ENCODE assay signal across 17 cellular contexts in the genomic region with DNA sequence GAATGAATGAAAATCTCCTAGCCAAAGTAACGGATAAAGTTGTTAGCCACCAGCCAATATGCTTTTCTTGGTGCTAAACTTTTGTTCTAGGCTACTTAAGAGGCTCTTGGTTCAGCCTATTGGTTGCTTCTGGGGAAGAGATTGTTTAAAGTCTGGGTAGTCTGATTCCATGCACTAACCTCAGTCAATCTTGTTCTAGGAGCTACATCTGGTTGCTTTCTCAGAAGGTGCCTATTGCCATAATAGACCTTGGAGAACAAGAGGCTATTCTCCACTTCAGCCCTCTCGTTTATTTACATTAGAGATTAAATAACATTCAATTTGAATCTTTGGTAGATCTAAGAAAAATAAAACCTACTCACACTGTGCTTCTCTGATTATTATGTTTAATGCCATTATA. TPM values are rescaled to one million over a fixed set of nuclear protein-coding genes. Genes with fewer than 3 reads are reported as not detected.
DNase-seq lines count a peak whose midpoint lies in the region; ATAC-seq and TF ChIP-seq lines count a peak whose summit lies in the region.
"Had no signal": no experiment of that assay in that cellular context is flagged by ENCODE, and none has a peak within 500 bp of the region (broad histone marks: within the 10 kb centered on the region; RNA-seq: fewer than 3 reads in every experiment).

No MANE protein-coding gene starts in this region.

- no peaks in the 10 kb centered on the region for H3K9me3 Mint-ChIP-seq in GM23338
- H3K9me3 Mint-ChIP-seq in stimulated activated naive B cell treated with anti-CD40 and anti-IgM and Interleukin-4, amounts not matched to agents 10 μg/mL and 1 μg/mL and 100 μg/mL, for 72 hours = no peaks in the 10 kb centered on the region
- H3K9me3 Mint-ChIP-seq: CD4-positive, alpha-beta T cell; H9 had no signal

- H3K36me3 ChIP-seq in GM23338 (ENCODE audit: insufficient read depth) = no peaks in the 10 kb centered on the region

- no peak overlapping the region for H3K27ac Mint-ChIP-seq in GM23338
- H3K27ac Mint-ChIP-seq in stimulated activated naive B cell treated with anti-CD40 and anti-IgM and Interleukin-4, amounts not matched to agents 10 μg/mL and 1 μg/mL and 100 μg/mL, for 72 hours = no peak overlapping the region
- H3K27ac Mint-ChIP-seq: CD4-positive, alpha-beta T cell; H9 had no signal

- H3K27me3 Mint-ChIP-seq in GM23338 (ENCODE audit: insufficient read depth, low read depth, poor library complexity) = no peaks in the 10 kb centered on the region
- peaks cover 4 to 6% of the 10 kb centered on the region in 2 donors for H3K27me3 Mint-ChIP-seq in stimulated activated naive B cell treated with anti-CD40 and anti-IgM and Interleukin-4, amounts not matched to agents 10 μg/mL and 1 μg/mL and 100 μg/mL, for 72 hours

- H3K4me3 ChIP-seq in GM23338 = no peak overlapping the region
- H3K4me3 ChIP-seq: A549, GM12878 had no signal

- H3K4me2 ChIP-seq in GM23338 = 0 out of 2 replicates have a peak overlapping the region, but pooled peaks have one; percentile 29
- H3K4me2 ChIP-seq: A549 had no signal

- no peak for TF ChIP-seq CTCF in GM23338 (conservative IDR thresholded peaks at IDR 0.05; ENCODE audit: low read depth in 2 of 2)

- H3K9me2 ChIP-seq in GM23338 (ENCODE audit: insufficient read depth) = no peaks in the 10 kb centered on the region

- ATAC-seq in GM23338 = no peak
- no peak for ATAC-seq in stimulated activated naive B cell treated with anti-CD40 and anti-IgM and Interleukin-4, amounts not matched to agents 10 μg/mL and 1 μg/mL and 100 μg/mL, for 72 hours (replicated peaks)
- ATAC-seq: A549, GM12878 had no signal

- no peaks in the 10 kb centered on the region for H3F3A ChIP-seq in GM23338 (replicated peaks; ENCODE audit: low read depth)

- H3K4me1 Mint-ChIP-seq in GM23338 = peaks cover 5% of the 10 kb centered on the region; the same call in 1 of the 3 replicates
- no peaks in the 10 kb centered on the region for H3K4me1 Mint-ChIP-seq in stimulated activated naive B cell treated with anti-CD40 and anti-IgM and Interleukin-4, amounts not matched to agents 10 μg/mL and 1 μg/mL and 100 μg/mL, for 72 hours

- DNase-seq in NCI-H1105 treated with DMSO at 0.1 percent for 48 hours (lab: John Stamatoyannopoulos, UW) (peak; percentile 34), NCI-H1105 (lab: John Stamatoyannopoulos, UW) (no peak), GM23338 (ENCODE audit: low spot score) (no peak), NCI-H69 (lab: John Stamatoyannopoulos, UW) (peak; percentile 76), NCI-H446 treated with DMSO at 0.1 percent for 48 hours (lab: John Stamatoyannopoulos, UW) (no peak)
- DNase-seq in activated T-cell treated with anti-CD3 and anti-CD28 coated beads, Interleukin-2, amount 50 U/mL, for 48 hours = no peak
- DNase-seq in stimulated activated naive B cell treated with anti-CD40 and anti-IgM and Interleukin-4, amounts not matched to agents 10 μg/mL and 1 μg/mL and 100 μg/mL, for 72 hours = no peak
- DNase-seq: AML-193; Caco-2; CD4-positive, alpha-beta T cell; H9 had no signal

- H3K79me2 ChIP-seq in GM23338 (replicated peaks; ENCODE audit: insufficient read depth) = no peaks in the 10 kb centered on the region

- H2AFZ ChIP-seq in GM23338 = 0 out of 2 replicates have a peak overlapping the region, but pooled peaks have one; percentile 9

- peaks cover 11% of the 10 kb centered on the region; the same call in 1 of the 2 replicates for H3K4me1 ChIP-seq in GM23338 (ENCODE audit: insufficient read depth)
- H3K4me1 ChIP-seq: A549, Caco-2 had no signal

- no peaks in the 10 kb centered on the region for H4K20me1 ChIP-seq in GM23338 (replicated peaks; ENCODE audit: insufficient read depth)

- no peak overlapping the region for H3K27ac ChIP-seq in GM23338 (ENCODE audit: low read depth)
- H3K27ac ChIP-seq: 22Rv1, A549, C4-2B, HL-60 had no signal

- H3K4me3 Mint-ChIP-seq in GM23338 = no peak overlapping the region
- H3K4me3 Mint-ChIP-seq in stimulated activated naive B cell treated with anti-CD40 and anti-IgM and Interleukin-4, amounts not matched to agents 10 μg/mL and 1 μg/mL and 100 μg/mL, for 72 hours = no peak overlapping the region
- H3K4me3 Mint-ChIP-seq: CD4-positive, alpha-beta T cell; H9 had no signal

- H3K36me3 Mint-ChIP-seq in GM23338 (ENCODE audit: low read depth) = no peaks in the 10 kb centered on the region
- no peaks in the 10 kb centered on the region for H3K36me3 Mint-ChIP-seq in stimulated activated naive B cell treated with anti-CD40 and anti-IgM and Interleukin-4, amounts not matched to agents 10 μg/mL and 1 μg/mL and 100 μg/mL, for 72 hours

- H3K27me3 ChIP-seq in GM23338 (ENCODE audit: insufficient read depth) = no peaks in the 10 kb centered on the region

TF ChIP-seq in GM23338, 12 proteins besides CTCF, POLR2A, EP300 and RAD21:
- TF ChIP-seq, protein P1, sequence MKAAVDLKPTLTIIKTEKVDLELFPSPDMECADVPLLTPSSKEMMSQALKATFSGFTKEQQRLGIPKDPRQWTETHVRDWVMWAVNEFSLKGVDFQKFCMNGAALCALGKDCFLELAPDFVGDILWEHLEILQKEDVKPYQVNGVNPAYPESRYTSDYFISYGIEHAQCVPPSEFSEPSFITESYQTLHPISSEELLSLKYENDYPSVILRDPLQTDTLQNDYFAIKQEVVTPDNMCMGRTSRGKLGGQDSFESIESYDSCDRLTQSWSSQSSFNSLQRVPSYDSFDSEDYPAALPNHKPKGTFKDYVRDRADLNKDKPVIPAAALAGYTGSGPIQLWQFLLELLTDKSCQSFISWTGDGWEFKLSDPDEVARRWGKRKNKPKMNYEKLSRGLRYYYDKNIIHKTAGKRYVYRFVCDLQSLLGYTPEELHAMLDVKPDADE (IDR thresholded peaks at IDR 0.05) = no peak
- no peak for TF ChIP-seq ZNF331 (CRISPR knock-in tag; IDR thresholded peaks at IDR 0.05; ENCODE audit: low read depth)
- no peak for TF ChIP-seq ZNF114 (CRISPR knock-in tag; IDR thresholded peaks at IDR 0.05)
- TF ChIP-seq, protein P2, sequence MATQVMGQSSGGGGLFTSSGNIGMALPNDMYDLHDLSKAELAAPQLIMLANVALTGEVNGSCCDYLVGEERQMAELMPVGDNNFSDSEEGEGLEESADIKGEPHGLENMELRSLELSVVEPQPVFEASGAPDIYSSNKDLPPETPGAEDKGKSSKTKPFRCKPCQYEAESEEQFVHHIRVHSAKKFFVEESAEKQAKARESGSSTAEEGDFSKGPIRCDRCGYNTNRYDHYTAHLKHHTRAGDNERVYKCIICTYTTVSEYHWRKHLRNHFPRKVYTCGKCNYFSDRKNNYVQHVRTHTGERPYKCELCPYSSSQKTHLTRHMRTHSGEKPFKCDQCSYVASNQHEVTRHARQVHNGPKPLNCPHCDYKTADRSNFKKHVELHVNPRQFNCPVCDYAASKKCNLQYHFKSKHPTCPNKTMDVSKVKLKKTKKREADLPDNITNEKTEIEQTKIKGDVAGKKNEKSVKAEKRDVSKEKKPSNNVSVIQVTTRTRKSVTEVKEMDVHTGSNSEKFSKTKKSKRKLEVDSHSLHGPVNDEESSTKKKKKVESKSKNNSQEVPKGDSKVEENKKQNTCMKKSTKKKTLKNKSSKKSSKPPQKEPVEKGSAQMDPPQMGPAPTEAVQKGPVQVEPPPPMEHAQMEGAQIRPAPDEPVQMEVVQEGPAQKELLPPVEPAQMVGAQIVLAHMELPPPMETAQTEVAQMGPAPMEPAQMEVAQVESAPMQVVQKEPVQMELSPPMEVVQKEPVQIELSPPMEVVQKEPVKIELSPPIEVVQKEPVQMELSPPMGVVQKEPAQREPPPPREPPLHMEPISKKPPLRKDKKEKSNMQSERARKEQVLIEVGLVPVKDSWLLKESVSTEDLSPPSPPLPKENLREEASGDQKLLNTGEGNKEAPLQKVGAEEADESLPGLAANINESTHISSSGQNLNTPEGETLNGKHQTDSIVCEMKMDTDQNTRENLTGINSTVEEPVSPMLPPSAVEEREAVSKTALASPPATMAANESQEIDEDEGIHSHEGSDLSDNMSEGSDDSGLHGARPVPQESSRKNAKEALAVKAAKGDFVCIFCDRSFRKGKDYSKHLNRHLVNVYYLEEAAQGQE (IDR thresholded peaks at IDR 0.05; ENCODE audit: unreplicated experiment) = no peak

RNA-seq across cellular contexts. Expression of a gene that starts 40.8 kb away (rescaled TPM):
- total RNA-seq in GM23338 (2014; rRNA removed; shearing (Covaris generic)) = 0.35 and 0.66 TPM in 2 replicates
- polyA plus RNA-seq in GM23338 (2016; fragmentation: Nextera tagmentation; extraction: Ambion mirVana) = 0.36 and 0.80 TPM in 2 replicates
- total RNA-seq: CD4-positive, alpha-beta T cell; G401 had no signal

Comparison
In these comparisons a context has a peak if more than half of its experiments do, and no peak if none do; other contexts are left out.
1. DNase-seq: peak in NCI-H1105 treated with DMSO at 0.1 percent for 48 hours (single experiment) and NCI-H69 (single experiment); none in NCI-H1105 (single experiment), GM23338 (single experiment), NCI-H446 treated with DMSO at 0.1 percent for 48 hours (single experiment), activated T-cell treated with anti-CD3 and anti-CD28 coated beads, Interleukin-2, amount 50 U/mL, for 48 hours (0 of 2) and stimulated activated naive B cell treated with anti-CD40 and anti-IgM and Interleukin-4, amounts not matched to agents 10 μg/mL and 1 μg/mL and 100 μg/mL, for 72 hours (single experiment).